Comparison of ENCODE assay signal across 11 cellular contexts in genomic region chr11:35525501-35526175, GRCh38. TPM values are rescaled to one million over a fixed set of nuclear protein-coding genes. Genes with fewer than 3 reads are reported as not detected.
A peak's percentile ranks its signal among the peaks of the same experiment; 100 is the strongest.
DNase-seq lines count a peak whose midpoint lies in the region; ATAC-seq and TF ChIP-seq lines count a peak whose summit lies in the region.
"Had no signal": no experiment of that assay in that cellular context is flagged by ENCODE, and none has a peak within 500 bp of the region (broad histone marks: within the 10 kb centered on the region; RNA-seq: fewer than 3 reads in every experiment).

TSS of gene PAMR1 (minus strand) at chr11:35525616. CDS start at chr11:35525585, 31 bp downstream.

- no peaks in the 10 kb centered on the region for H3K27me3 ChIP-seq in RWPE2 (ENCODE audit: insufficient read depth, poor library complexity, severe bottlenecking)
- peaks cover 13% of the 10 kb centered on the region for H3K27me3 ChIP-seq in foreskin keratinocyte
- peaks cover 3% of the 10 kb centered on the region for H3K27me3 ChIP-seq in trophoblast cell (ENCODE audit: insufficient read depth, low read length)

- H3K79me2 ChIP-seq in trophoblast cell (ENCODE audit: control insufficient read depth, insufficient read depth, low read length, poor library complexity): no peaks in the 10 kb centered on the region

- H3K27ac ChIP-seq in RWPE2 (ENCODE audit: poor library complexity, severe bottlenecking): no peak within 1 kb of the TSS
- H3K27ac ChIP-seq in foreskin keratinocyte: no peak within 1 kb of the TSS
- H3K27ac ChIP-seq in trophoblast cell (ENCODE audit: low read depth, low read length): no peak within 1 kb of the TSS
- H3K27ac ChIP-seq: A549 had no signal

- H4K8ac ChIP-seq in trophoblast cell (ENCODE audit: low read depth, low read length): no peak within 1 kb of the TSS

- H2BK5ac ChIP-seq in trophoblast cell (ENCODE audit: low read depth, low read length, poor library complexity): no peak within 1 kb of the TSS

- no peak for TF ChIP-seq CTCF in RWPE2 (IDR thresholded peaks at IDR 0.05; ENCODE audit: poor library complexity, severe bottlenecking)
- no peak for TF ChIP-seq CTCF in foreskin keratinocyte (conservative IDR thresholded peaks at IDR 0.05)

- no peak within 1 kb of the TSS for H3K4ac ChIP-seq in trophoblast cell (ENCODE audit: low read depth, low read length)

- no peak within 1 kb of the TSS for H2AK5ac ChIP-seq in trophoblast cell (ENCODE audit: low read length)

- no peak within 1 kb of the TSS for H3K9ac ChIP-seq in trophoblast cell (ENCODE audit: low read length)

- H3K14ac ChIP-seq in trophoblast cell (ENCODE audit: low read length): no peak within 1 kb of the TSS

- WGBS in trophoblast cell (ENCODE audit: extremely low coverage, insufficient coverage, insufficient read length): no CpG with 5 or more reads among the region's 34 CpGs

- H3K4me2 ChIP-seq in trophoblast cell (ENCODE audit: low read length): peak within 1 kb of the TSS; percentile 57
- H3K4me2 ChIP-seq: A549 had no signal

- no peak within 1 kb of the TSS for H2AFZ ChIP-seq in trophoblast cell (ENCODE audit: insufficient read depth, low read length, poor library complexity)

- H3K4me3 ChIP-seq in RWPE2 (ENCODE audit: severe bottlenecking) (peak within 1 kb of the TSS; percentile 13), trophoblast cell (ENCODE audit: low read depth, low read length) (no peak within 1 kb of the TSS)
- H3K4me3 ChIP-seq: A549 had no signal

- H3K23ac ChIP-seq in trophoblast cell (ENCODE audit: low read length): no peak within 1 kb of the TSS

- H3K4me1 ChIP-seq in RWPE2 (ENCODE audit: insufficient read depth, poor library complexity, severe bottlenecking) (no peaks in the 10 kb centered on the region), foreskin keratinocyte (peaks cover 12% of the 10 kb centered on the region), trophoblast cell (ENCODE audit: control insufficient read depth in 1 of 2, insufficient read depth in 2 of 2, low read length in 2 of 2) (peaks cover 9 to 11% of the 10 kb centered on the region in 2 experiments)

- no peak within 1 kb of the TSS for H2BK120ac ChIP-seq in trophoblast cell (ENCODE audit: insufficient read depth, low read length, poor library complexity)

- H4K12ac ChIP-seq in trophoblast cell (ENCODE audit: low read depth, low read length): no peak within 1 kb of the TSS

- DNase-seq in NCI-H1092 treated with DMSO at 0.1 percent for 48 hours (lab: John Stamatoyannopoulos, UW) (peak; percentile 19), NCI-H1092 (lab: John Stamatoyannopoulos, UW) (no peak), RWPE2 (ENCODE audit: low spot score) (peak; percentile 56), foreskin keratinocyte (peak in 1 of 2 donors; percentile 60), trophoblast cell (no peak), cerebellum (ENCODE audit: low spot score) (no peak)
- DNase-seq: naive B cell had no signal

- H3K9me3 ChIP-seq in RWPE2 (ENCODE audit: severe bottlenecking) (no peaks in the 10 kb centered on the region), trophoblast cell (ENCODE audit: insufficient read depth, low read depth, low read length) (peaks cover 2% of the 10 kb centered on the region)
- H3K9me3 ChIP-seq: A549 had no signal

- ATAC-seq in RWPE2 (ENCODE audit: low read depth) (peak; percentile 80), foreskin keratinocyte (peak; percentile 81), GM19035 (IDR thresholded peaks at IDR 0.05; ENCODE audit: unreplicated experiment) (no peak), GM19467 (IDR thresholded peaks at IDR 0.05; ENCODE audit: unreplicated experiment) (no peak)

- H2BK12ac ChIP-seq in trophoblast cell (ENCODE audit: low read length): no peak within 1 kb of the TSS

- no peak within 1 kb of the TSS for H3K18ac ChIP-seq in trophoblast cell (ENCODE audit: low read length)

- H4K91ac ChIP-seq in trophoblast cell (ENCODE audit: low read depth, low read length): no peak within 1 kb of the TSS

- H3K36me3 ChIP-seq in RWPE2 (ENCODE audit: low read depth): no peaks in the 10 kb centered on the region
- H3K36me3 ChIP-seq in trophoblast cell (ENCODE audit: control insufficient read depth in 1 of 2, insufficient read depth in 2 of 2, low read length in 2 of 2): no peaks in the 10 kb centered on the region

- H3K79me1 ChIP-seq in trophoblast cell (ENCODE audit: low read length): no peaks in the 10 kb centered on the region

RNA-seq across cellular contexts. Expression of gene PAMR1, which starts in this region (rescaled TPM):
- total RNA-seq in foreskin keratinocyte (0.46 and 0.68 TPM in 2 replicates), cerebellum (2.4 TPM)
- polyA plus RNA-seq in foreskin keratinocyte: 0.37 and 0.62 TPM in 2 replicates
- 0.93 and 1.0 TPM in 2 replicates for polyA plus RNA-seq in trophoblast cell (2013)
- total RNA-seq: NCI-H460 had no signal
- polyA plus RNA-seq: A549 had no signal

Comparison
In these comparisons a context has a peak if more than half of its experiments do, and no peak if none do; other contexts are left out.
1. DNase-seq: peak in NCI-H1092 treated with DMSO at 0.1 percent for 48 hours (single experiment) and RWPE2 (single experiment); none in NCI-H1092 (single experiment), trophoblast cell (0 of 2) and cerebellum (single experiment).
2. Peak in ATAC-seq in foreskin keratinocyte; RNA of the gene not detected or under 1 TPM.